Comparison of ENCODE assay signal across 9 cellular contexts in genomic region chr11:122159173-122159701, GRCh38. TPM values are rescaled to one million over a fixed set of nuclear protein-coding genes. Genes with fewer than 3 reads are reported as not detected.
DNase-seq lines count a peak whose midpoint lies in the region; ATAC-seq and TF ChIP-seq lines count a peak whose summit lies in the region.
"Had no signal": no experiment of that assay in that cellular context is flagged by ENCODE, and none has a peak within 500 bp of the region (broad histone marks: within the 10 kb centered on the region; RNA-seq: fewer than 3 reads in every experiment).

No MANE protein-coding gene starts in this region.

- no peaks in the 10 kb centered on the region for H3K36me3 ChIP-seq in uterus

- TF ChIP-seq POLR2A in uterus (IDR thresholded peaks at IDR 0.05) = no peak

- H3K27ac ChIP-seq in dorsolateral prefrontal cortex (peak overlapping the region; percentile 80 to 98 (median 94)), uterus (peak overlapping the region; percentile 87 to 93)

- H3K27me3 ChIP-seq in dorsolateral prefrontal cortex = no peaks in the 10 kb centered on the region
- no peaks in the 10 kb centered on the region for H3K27me3 ChIP-seq in uterus

- H3K4me3 ChIP-seq in dorsolateral prefrontal cortex (peak overlapping the region in 58 of 59 donors; percentile 11 to 71 (median 44)), uterus (peak overlapping the region; percentile 16 to 26)

- H3K4me1 ChIP-seq in uterus = peaks cover 0 to 6% of the 10 kb centered on the region in 2 donors

- no peak for ATAC-seq in HG02571 (IDR thresholded peaks at IDR 0.05; ENCODE audit: unreplicated experiment)

- no peaks in the 10 kb centered on the region for H3K9me3 ChIP-seq in uterus

- DNase-seq in NCI-H1105 treated with DMSO at 0.1 percent for 48 hours (lab: John Stamatoyannopoulos, UW) (peak; percentile 48), NCI-H1105 (lab: John Stamatoyannopoulos, UW) (no peak), dorsolateral prefrontal cortex (peak in 6 of 10 donors; percentile 37 to 60 (median 50)), medulla oblongata (ENCODE audit: extremely low spot score) (peak; percentile 77), uterus (peak; percentile 42 to 56), RPMI8226 (no peak), mucosa of gallbladder (ENCODE audit: low spot score) (no peak)

- TF ChIP-seq CTCF in dorsolateral prefrontal cortex (IDR thresholded peaks at IDR 0.05 in 54 of 56, conservative IDR thresholded peaks at IDR 0.05 in 2 of 56; ENCODE audit: low read depth in 1 of 56, partially characterized antibody in 56 of 56) (peak in 1 of 56 donors; percentile 9), uterus (IDR thresholded peaks at IDR 0.05) (no peak)

- intact Hi-C loops in dorsolateral prefrontal cortex (cut with DNase I) (loop anchor here (2.0 to 5.0 kb wide), 4 partner anchors 43 to 57 kb away; no protein-coding TSS in a partner anchor), uterus (cut with DNase I; ENCODE audit: low total_unique reads) (loop anchor here (10.0 kb wide), 2 partner anchors 46 to 54 kb away; no protein-coding TSS in a partner anchor)

RNA-seq across cellular contexts. Expression of gene BLID, which starts 43.2 kb away (rescaled TPM):
- total RNA-seq in dorsolateral prefrontal cortex (10 to 100 TPM in 2 of 120 experiments, 1 to 10 TPM in 117, under 1 TPM in 1; 0.85 to 16.2 (median 3.6) TPM), uterus (10 to 100 TPM in 1 of 4 donors, 1 to 10 TPM in 2, under 1 TPM in 1; 0.77 to 14.0 (median 4.3) TPM), mucosa of gallbladder (0.75 TPM)
- total RNA-seq: B cell had no signal

Comparison
In these comparisons a context has a peak if more than half of its experiments do, and no peak if none do; other contexts are left out.
1. DNase-seq: peak in NCI-H1105 treated with DMSO at 0.1 percent for 48 hours (single experiment), dorsolateral prefrontal cortex (6 of 10), medulla oblongata (single experiment) and uterus (2 of 2); none in NCI-H1105 (single experiment), RPMI8226 (single experiment) and mucosa of gallbladder (single experiment).